ENCODE assay signal across 8 cellular contexts in genomic region chr14:93115069-93115919, GRCh38. TPM values are rescaled to one million over a fixed set of nuclear protein-coding genes. Genes with fewer than 3 reads are reported as not detected.
DNase-seq lines count a peak whose midpoint lies in the region; ATAC-seq, FAIRE-seq and TF ChIP-seq lines count a peak whose summit lies in the region.

No MANE protein-coding gene starts in this region.

- peak overlapping the region; percentile 99 for H3K4me2 ChIP-seq in keratinocyte (ENCODE audit: control insufficient read depth, extremely low read depth, insufficient read depth, low read depth, low read length)

- DNase-seq in A673 (ENCODE audit: low spot score): peak; percentile 92
- peak; percentile 85 for DNase-seq in NCI-H2171 treated with DMSO at 0.1 percent for 48 hours (lab: John Stamatoyannopoulos, UW)
- DNase-seq in WTC11 (ENCODE audit: low spot score): peak; percentile 75
- peak; percentile 73 to 92 for DNase-seq in cardiac fibroblast (ENCODE audit: low read depth in 2 of 2)
- DNase-seq in keratinocyte (ENCODE audit: low read depth, low spot score): no peak
- peak; percentile 63 to 83 (median 66) for DNase-seq in stimulated activated CD4-positive, alpha-beta T cell treated with anti-CD3 and anti-CD28 coated beads, Interleukin-12 subunit alpha, Interleukin-12 subunit beta, amount 100 ng/mL, for 48 hours (ENCODE audit: low read depth in 2 of 3, low spot score in 1 of 3)

- H3K27me3 Mint-ChIP-seq in WTC11 (ENCODE audit: low read depth): no peaks in the 10 kb centered on the region; the same call in 1 of the 2 replicates

- H3K9me3 ChIP-seq in A673 (ENCODE audit: low read depth, low read length, poor library complexity, severe bottlenecking) (no peaks in the 10 kb centered on the region), keratinocyte (ENCODE audit: control insufficient read depth, low read depth, low read length) (no peaks in the 10 kb centered on the region)

- no peaks in the 10 kb centered on the region for H3K9me3 Mint-ChIP-seq in WTC11

- peak overlapping the region; percentile 67 for H3K27ac ChIP-seq in A673 (ENCODE audit: low read depth, low read length, poor library complexity, severe bottlenecking)
- H3K27ac ChIP-seq in keratinocyte (ENCODE audit: control insufficient read depth, insufficient read depth, low read length): peak overlapping the region; percentile 52

- dilution Hi-C loops in keratinocyte (cut with MboI; ENCODE audit: extremely low pct_ligation_motif_present, low sequenced_read_pairs): no loop called here

- POLR2A ChIA-PET in A673 (lab: Charles Lee; ENCODE audit: low non-redundant PET): no interaction called here
- POLR2A ChIA-PET in WTC11 (lab: Charles Lee): interaction anchor here (1.2 to 3.1 kb wide), 2 partner anchors 30 to 92 kb away, joined by 4 to 9 read pairs; partner anchors contain the start of genes GON7 and UBR7

- H3K4me1 ChIP-seq in A673 (ENCODE audit: insufficient read depth, low read length, poor library complexity, severe bottlenecking) (peaks cover 14% of the 10 kb centered on the region), keratinocyte (ENCODE audit: control insufficient read depth, extremely low read depth, insufficient read depth, low read length) (peaks cover 25% of the 10 kb centered on the region)

- H3K4me3 ChIP-seq in A673 (ENCODE audit: low read depth, low read length, poor library complexity, severe bottlenecking): peak overlapping the region; percentile 80
- H3K4me3 ChIP-seq in cardiac fibroblast (replicated peaks in 1 of 2; ENCODE audit: low read depth in 2 of 2, low read length in 2 of 2): peak overlapping the region; percentile 60 to 67
- H3K4me3 ChIP-seq in keratinocyte (ENCODE audit: control insufficient read depth in 2 of 3, extremely low read depth in 1 of 3, insufficient read depth in 2 of 3, low read depth in 1 of 3, low read length in 3 of 3): peak overlapping the region; percentile 72 to 98 (median 95)

- peaks cover 4% of the 10 kb centered on the region for H4K20me1 ChIP-seq in keratinocyte (ENCODE audit: control insufficient read depth, extremely low read depth, insufficient read depth, low read length)

- CTCF ChIA-PET in A673 (lab: Charles Lee) (interaction anchor here (1.0 kb wide), 1 partner anchor 69 kb away, joined by 6 read pairs; the partner anchor contains the start of genes LYSET and MOAP1), WTC11 (lab: Charles Lee) (interaction anchor here (0.5 to 5.4 kb wide), 22 partner anchors 14 to 504 kb away, joined by 3 to 131 read pairs (median 6); partner anchors contain the start of genes GON7, LYSET, MOAP1 and UBR7)

- no peaks in the 10 kb centered on the region for H3K36me3 ChIP-seq in A673 (ENCODE audit: insufficient read depth, low read length, poor library complexity, severe bottlenecking)
- peaks cover 0 to 3% of the 10 kb centered on the region in 2 experiments for H3K36me3 ChIP-seq in keratinocyte (ENCODE audit: control insufficient read depth in 2 of 2, extremely low read depth in 1 of 2, insufficient read depth in 2 of 2, low read length in 2 of 2)

- H3K27ac Mint-ChIP-seq in WTC11: no peak overlapping the region

- TF ChIP-seq CTCF in A673 (conservative IDR thresholded peaks at IDR 0.05; ENCODE audit: low read depth, low read length): no peak
- no peak for TF ChIP-seq CTCF in WTC11 (IDR thresholded peaks at IDR 0.05)
- TF ChIP-seq CTCF in cardiac fibroblast (IDR thresholded peaks at IDR 0.05; ENCODE audit: low read depth, low read length): no peak
- peak in 1 of 3 experiments; percentile 10 for TF ChIP-seq CTCF in keratinocyte (optimal IDR thresholded peaks at IDR 0.05 in 1 of 3, IDR thresholded peaks at IDR 0.05 in 1 of 3, conservative IDR thresholded peaks at IDR 0.05 in 1 of 3; ENCODE audit: extremely low read depth in 1 of 3, insufficient read depth in 2 of 3, low read length in 3 of 3)

- peaks cover 4% of the 10 kb centered on the region for H3K9me1 ChIP-seq in keratinocyte (ENCODE audit: control insufficient read depth, extremely low read depth, insufficient read depth, low read length)

- peaks cover 45% of the 10 kb centered on the region for H3K79me2 ChIP-seq in keratinocyte (ENCODE audit: control insufficient read depth, insufficient read depth, low read length)

- no peak for FAIRE-seq in keratinocyte (lab: Jason Lieb, UNC)

- peak overlapping the region; percentile 70 for H2AFZ ChIP-seq in keratinocyte (ENCODE audit: control insufficient read depth, low read length)

- peak overlapping the region; percentile 86 for H3K4me3 Mint-ChIP-seq in WTC11

- H3K27me3 ChIP-seq in A673 (replicated peaks; ENCODE audit: insufficient read depth, low read depth, low read length, poor library complexity): no peaks in the 10 kb centered on the region
- no peaks in the 10 kb centered on the region for H3K27me3 ChIP-seq in keratinocyte (ENCODE audit: control insufficient read depth, extremely low read depth, insufficient read depth, low read length)

- no TSS peak for BruUV-seq in A673 (replicated peaks; lab: Mats Ljungman, UMichigan)

- peaks cover 40% of the 10 kb centered on the region for H3K4me1 Mint-ChIP-seq in WTC11

- peak overlapping the region; percentile 79 for H3K9ac ChIP-seq in keratinocyte (ENCODE audit: control insufficient read depth, extremely low read depth, insufficient read depth, low read length)

- H3K36me3 Mint-ChIP-seq in WTC11: no peaks in the 10 kb centered on the region

- intact Hi-C loops in A673 (cut with micrococcal nuclease; ENCODE audit: unreplicated experiment): no loop called here

- ATAC-seq in GM18861 (IDR thresholded peaks at IDR 0.05; ENCODE audit: unreplicated experiment) (peak; percentile 62), HG03066 (IDR thresholded peaks at IDR 0.05; ENCODE audit: low read depth, unreplicated experiment) (peak; percentile 70), WTC11 (peak; percentile 73)

TF ChIP-seq in WTC11, 78 proteins besides CTCF, POLR2A, EP300 and RAD21:
- peak; percentile 8; the same call in 1 of the 2 replicates for TF ChIP-seq KAT7 (CRISPR knock-in tag; IDR thresholded peaks at IDR 0.05; ENCODE audit: borderline replicate concordance)
- TF ChIP-seq SP1 (CRISPR knock-in tag; conservative IDR thresholded peaks at IDR 0.05): peak; percentile 48; the same call in 1 of the 2 replicates
- 0 out of 2 replicates have a peak, but pooled peaks have one; percentile 17 for TF ChIP-seq ETV6 (CRISPR knock-in tag; IDR thresholded peaks at IDR 0.05)
- TF ChIP-seq ZMAT4 (CRISPR knock-in tag; IDR thresholded peaks at IDR 0.05): no peak

RNA-seq across cellular contexts. Expression of gene ITPK1, which starts 0.4 kb away (rescaled TPM):
- total RNA-seq in A673 (2021) (38.5 and 47.0 TPM in 2 replicates), WTC11 (2021) (116 to 144 TPM (median 121 TPM) in 3 replicates)
- 67.8 to 75.9 TPM (median 68.9 TPM) in 3 replicates for polyA plus RNA-seq in keratinocyte
- polyA plus RNA-seq in keratinocyte (2011; ENCODE audit: low read depth): 25.8 TPM
- 54.9 and 72.4 TPM in 2 replicates for polyA plus RNA-seq in keratinocyte (2011; cell fraction: cytosol; rRNA removed)
- 36.1 and 43.0 TPM in 2 replicates for polyA plus RNA-seq in keratinocyte (2011; cell fraction: nucleus; rRNA removed)
- 32.1 and 64.1 TPM in 2 replicates for polyA plus RNA-seq in keratinocyte (2012; ENCODE audit: low replicate concordance)
- 153 to 330 TPM (median 164 TPM) in 3 replicates for polyA minus RNA-seq in keratinocyte
- 59.7 TPM for polyA minus RNA-seq in keratinocyte (2011; cell fraction: cytosol; rRNA and poly(A)+ RNA removed)
- polyA minus RNA-seq in keratinocyte (2011; cell fraction: nucleus; rRNA and poly(A)+ RNA removed): 21.7 and 45.4 TPM in 2 replicates
